In the genomic region with DNA sequence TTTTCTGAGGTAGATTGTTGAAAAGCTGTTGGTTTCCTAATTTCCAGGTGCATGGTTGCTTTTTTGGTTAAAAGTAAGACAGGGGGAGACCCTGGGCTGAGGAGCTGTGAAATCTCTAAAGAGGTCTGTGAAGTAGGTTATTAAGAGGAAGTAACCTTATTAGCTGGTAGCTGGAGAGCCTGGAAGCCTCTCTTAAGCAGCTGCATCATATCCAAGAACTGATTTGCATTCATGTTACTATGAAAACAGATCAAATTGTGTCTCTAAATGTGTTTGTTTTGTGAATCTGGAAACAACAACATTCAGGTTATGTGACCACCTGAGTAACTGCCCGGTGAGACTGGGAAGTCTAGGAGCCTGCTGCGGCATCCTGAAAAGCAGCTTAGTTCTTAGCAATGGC, we compare ENCODE assay signal across 11 cellular contexts. TPM values are rescaled to one million over a fixed set of nuclear protein-coding genes. Genes with fewer than 3 reads are reported as not detected.
DNase-seq lines count a peak whose midpoint lies in the region; ATAC-seq and TF ChIP-seq lines count a peak whose summit lies in the region.
"Had no signal": no experiment of that assay in that cellular context is flagged by ENCODE, and none has a peak within 500 bp of the region (broad histone marks: within the 10 kb centered on the region; RNA-seq: fewer than 3 reads in every experiment).

No MANE protein-coding gene starts in this region.

- H3K27me3 ChIP-seq in SJCRH30: no peaks in the 10 kb centered on the region
- H3K27me3 ChIP-seq in right lobe of liver: no peaks in the 10 kb centered on the region

- H3K27ac ChIP-seq in SJCRH30 (peak overlapping the region; percentile 23; the same call in 1 of the 2 replicates), right lobe of liver (no peak overlapping the region)
- H3K27ac ChIP-seq: C4-2B had no signal

- DNase-seq in AML-193 (lab: John Stamatoyannopoulos, UW) (peak; percentile 35 to 44), SJCRH30 (peak in 1 of 2 experiments; percentile 51), GM10266 (ENCODE audit: extremely low spot score) (no peak), NCI-H1930 (lab: John Stamatoyannopoulos, UW) (no peak), right lobe of liver (no peak)
- no peak for DNase-seq in activated CD4-positive, CD25-positive, alpha-beta regulatory T cell (lab: John Stamatoyannopoulos, UW)
- DNase-seq: naive B cell; stimulated activated naive CD8-positive, alpha-beta T cell treated with anti-CD3 and anti-CD28 coated beads, Interleukin-15, Interleukin-2, amounts not matched to agents 100 U/mL and 50 U/mL, for 24 hours had no signal

- no peak for TF ChIP-seq CTCF in GM10266 (IDR thresholded peaks at IDR 0.05; ENCODE audit: control insufficient read depth, insufficient read depth, low read depth, missing control alignments)
- no peak for TF ChIP-seq CTCF in right lobe of liver (IDR thresholded peaks at IDR 0.05)

- intact Hi-C loops in right lobe of liver (cut with DNase I): no loop called here

- WGBS in right lobe of liver (ENCODE audit: insufficient coverage, low coverage, low lambda C conversion rate, missing lambda C conversion rate): 73% methylated on average over 2 of the region's 2 CpGs

- no peak overlapping the region for H3K4me3 ChIP-seq in SJCRH30
- no peak overlapping the region for H3K4me3 ChIP-seq in right lobe of liver

- H3K4me1 ChIP-seq in SJCRH30 (peaks cover 28% of the 10 kb centered on the region), right lobe of liver (no peaks in the 10 kb centered on the region)

- TF ChIP-seq POLR2A in right lobe of liver (IDR thresholded peaks at IDR 0.05): no peak

- ATAC-seq in GM19351 (IDR thresholded peaks at IDR 0.05; ENCODE audit: unreplicated experiment) (peak; percentile 82), HG03064 (IDR thresholded peaks at IDR 0.05; ENCODE audit: low read depth, unreplicated experiment) (peak; percentile 84), right lobe of liver (no peak)

- H3K9me3 ChIP-seq in SJCRH30 (replicated peaks) (no peaks in the 10 kb centered on the region), right lobe of liver (no peaks in the 10 kb centered on the region)

- H3K36me3 ChIP-seq in SJCRH30 (no peaks in the 10 kb centered on the region), right lobe of liver (no peaks in the 10 kb centered on the region)

RNA-seq across cellular contexts. Expression of gene ARHGAP10, which starts 54.1 kb away (rescaled TPM):
- 19.9 and 25.0 TPM in 2 replicates for total RNA-seq in SJCRH30 (2014; rRNA removed; shearing (Covaris generic))
- 10 to 100 TPM in 3 of 6 experiments, 1 to 10 TPM in 3; 5.5 to 13.3 (median 10.4) TPM for total RNA-seq in right lobe of liver

Comparison
In these comparisons a context has a peak if more than half of its experiments do, and no peak if none do; other contexts are left out.
1. DNase-seq: peak in AML-193 (2 of 2); none in activated CD4-positive, CD25-positive, alpha-beta regulatory T cell (0 of 4), GM10266 (single experiment), NCI-H1930 (0 of 2) and right lobe of liver (0 of 3).
2. ATAC-seq: peak in GM19351 (single experiment) and HG03064 (single experiment); none in right lobe of liver (0 of 4).